ENCODE assay signal across 8 cellular contexts in genomic region chr1:217747156-217747769, GRCh38.
A peak's percentile ranks its signal among the peaks of the same experiment; 100 is the strongest.
DNase-seq lines count a peak whose midpoint lies in the region; ATAC-seq and TF ChIP-seq lines count a peak whose summit lies in the region.

No MANE protein-coding gene starts in this region.

- no peaks in the 10 kb centered on the region for H3K27me3 ChIP-seq in IMR-90 (ENCODE audit: control insufficient read depth, insufficient read depth, low read length)
- no peaks in the 10 kb centered on the region for H3K27me3 ChIP-seq in stomach

- no peak overlapping the region for H2BK15ac ChIP-seq in IMR-90 (ENCODE audit: low read depth, low read length)

- WGBS in IMR-90 (ENCODE audit: extremely low coverage in 2 of 2, insufficient read length in 1 of 2), 2 experiments: no CpG with 5 or more reads among the region's 2 CpGs
- 77 to 89% (median 83%) methylated on average over 2 of the region's 2 CpGs for WGBS in stomach, 5 donors

- TF ChIP-seq CTCF in GM12872 (IDR thresholded peaks at IDR 0.05; ENCODE audit: insufficient read depth, low read depth, low read length) (peak; percentile 44; the same call in 1 of the 3 replicates), IMR-90 (conservative IDR thresholded peaks at IDR 0.05; ENCODE audit: low read depth, low read length) (peak; percentile 77), fibroblast of mammary gland (conservative IDR thresholded peaks at IDR 0.05; ENCODE audit: control insufficient read depth, insufficient read depth, low read depth, low read length) (peak; percentile 78), stomach (IDR thresholded peaks at IDR 0.05) (peak in 5 of 7 experiments; percentile 33 to 55 (median 39))

- H3K23ac ChIP-seq in IMR-90 (ENCODE audit: low read depth, low read length): no peak overlapping the region

- dilution Hi-C loops in IMR-90 (cut with HindIII; ENCODE audit: low sequenced_read_pairs, unreplicated experiment): no loop called here

- H4K91ac ChIP-seq in IMR-90 (ENCODE audit: insufficient read depth, low read depth, low read length): no peak overlapping the region

- no peak overlapping the region for H3K4me2 ChIP-seq in IMR-90 (ENCODE audit: low read depth, low read length)

- CTCF ChIA-PET in IMR-90 (lab: Yijun Ruan, JAX): no interaction called here

- no peaks in the 10 kb centered on the region for H3K9me1 ChIP-seq in IMR-90 (ENCODE audit: insufficient read depth, low read length)

- H3K9me3 ChIP-seq in IMR-90 (ENCODE audit: control insufficient read depth, insufficient read depth, low read length): no peaks in the 10 kb centered on the region
- H3K9me3 ChIP-seq in stomach: no peaks in the 10 kb centered on the region

- no peak overlapping the region for H4K5ac ChIP-seq in IMR-90 (ENCODE audit: low read depth, low read length)

- no peaks in the 10 kb centered on the region for H3K79me1 ChIP-seq in IMR-90 (ENCODE audit: low read depth in 1 of 2, low read length in 2 of 2)

- H2AFZ ChIP-seq in IMR-90 (replicated peaks; ENCODE audit: low read length, poor library complexity): no peak overlapping the region

- H4K8ac ChIP-seq in IMR-90 (ENCODE audit: low read depth in 2 of 2, low read length in 2 of 2): no peak overlapping the region

- H3K56ac ChIP-seq in IMR-90 (ENCODE audit: extremely low read depth, insufficient read depth, low read length): no peak overlapping the region

- H3K4ac ChIP-seq in IMR-90 (ENCODE audit: low read depth, low read length): no peak overlapping the region

- in situ Hi-C loops in IMR-90 (cut with MboI; ENCODE audit: low sequenced_read_pairs): no loop called here

- peak; percentile 57 for TF ChIP-seq RAD21 in IMR-90 (IDR thresholded peaks at IDR 0.05; ENCODE audit: low read length)

- H2BK20ac ChIP-seq in IMR-90 (ENCODE audit: low read depth, low read length): no peak overlapping the region

- intact Hi-C loops in IMR-90 (cut with micrococcal nuclease): loop anchor here (1.0 to 5.0 kb wide), 2 partner anchors 997 to 1925 kb away; no protein-coding TSS in a partner anchor
- intact Hi-C loops in stomach (cut with DNase I; ENCODE audit: low total_unique reads): no loop called here

- POLR2A ChIA-PET in IMR-90 (lab: Charles Lee; ENCODE audit: unreplicated experiment): no interaction called here

- no TSS peak for BruUV-seq in IMR-90 (replicated peaks; lab: Mats Ljungman, UMichigan)

- no peaks in the 10 kb centered on the region for H4K20me1 ChIP-seq in IMR-90 (ENCODE audit: insufficient read depth, low read length)

- peak; percentile 41 for DNase-seq in IMR-90
- peak; percentile 26 for DNase-seq in RPMI7951 (ENCODE audit: low read depth)
- peak; percentile 55 for DNase-seq in fibroblast of mammary gland (ENCODE audit: low read depth)
- no peak for DNase-seq in stomach
- no peak for DNase-seq in effector CD8-positive, alpha-beta T cell (lab: John Stamatoyannopoulos, UW)

- H2AK5ac ChIP-seq in IMR-90 (ENCODE audit: low read depth, low read length): no peak overlapping the region

- no peaks in the 10 kb centered on the region for H3K36me3 ChIP-seq in IMR-90 (ENCODE audit: control insufficient read depth, insufficient read depth, low read length)
- no peaks in the 10 kb centered on the region for H3K36me3 ChIP-seq in stomach

- H3K18ac ChIP-seq in IMR-90 (ENCODE audit: low read depth, low read length): no peak overlapping the region

- H3K4me1 ChIP-seq in IMR-90 (ENCODE audit: control insufficient read depth, insufficient read depth, low read length) (no peaks in the 10 kb centered on the region), stomach (no peaks in the 10 kb centered on the region)

- H3K27ac ChIP-seq in IMR-90 (ENCODE audit: insufficient read depth, low read length): no peak overlapping the region
- H3K27ac ChIP-seq in stomach: no peak overlapping the region

- no peak for TF ChIP-seq EP300 in stomach (IDR thresholded peaks at IDR 0.05)

- no peak overlapping the region for H2AK9ac ChIP-seq in IMR-90 (replicated peaks; ENCODE audit: low read depth, low read length, poor library complexity)

- no peak overlapping the region for H2BK120ac ChIP-seq in IMR-90 (ENCODE audit: low read depth, low read length)

- H3K9ac ChIP-seq in IMR-90 (ENCODE audit: low read depth, low read length): no peak overlapping the region

- H3K14ac ChIP-seq in IMR-90 (replicated peaks; ENCODE audit: low read depth, low read length): no peak overlapping the region

- no peak overlapping the region for H2BK5ac ChIP-seq in IMR-90 (ENCODE audit: low read depth, low read length, poor library complexity, severe bottlenecking)

- H3K4me3 ChIP-seq in IMR-90 (ENCODE audit: insufficient read depth, low read depth, low read length) (no peak overlapping the region), fibroblast of mammary gland (ENCODE audit: control insufficient read depth, low read depth, low read length) (no peak overlapping the region), stomach (no peak overlapping the region)

- TF ChIP-seq POLR2A in IMR-90 (IDR thresholded peaks at IDR 0.05; ENCODE audit: low read depth, low read length) (no peak), stomach (IDR thresholded peaks at IDR 0.05) (no peak)

- ATAC-seq in IMR-90 (ENCODE audit: low read depth) (peak; percentile 40; the same call in 1 of the 2 replicates), GM21737 (IDR thresholded peaks at IDR 0.05; ENCODE audit: unreplicated experiment) (no peak), GM19328 (IDR thresholded peaks at IDR 0.05; ENCODE audit: unreplicated experiment) (no peak)

TF ChIP-seq in IMR-90, 13 proteins besides CTCF, POLR2A, EP300 and RAD21:
- no peak for TF ChIP-seq USF2 (IDR thresholded peaks at IDR 0.05; ENCODE audit: low read depth, low read length)
- TF ChIP-seq RCOR1 (IDR thresholded peaks at IDR 0.05; ENCODE audit: insufficient replicate concordance, low read length): no peak
- no peak for TF ChIP-seq MXI1 (IDR thresholded peaks at IDR 0.05; ENCODE audit: borderline replicate concordance, low read depth, low read length)
- TF ChIP-seq RFX5 (IDR thresholded peaks at IDR 0.05; ENCODE audit: low read depth, low read length): no peak
- no peak for TF ChIP-seq CHD1 (IDR thresholded peaks at IDR 0.05; ENCODE audit: low read depth, low read length)
- TF ChIP-seq SMC3 (IDR thresholded peaks at IDR 0.05; ENCODE audit: low read depth, low read length): peak; percentile 66
- TF ChIP-seq CEBPB (IDR thresholded peaks at IDR 0.05; ENCODE audit: low read depth, low read length): no peak
- no peak for TF ChIP-seq BHLHE40 (IDR thresholded peaks at IDR 0.05; ENCODE audit: low read depth, low read length)
- no peak for TF ChIP-seq MAZ (IDR thresholded peaks at IDR 0.05; ENCODE audit: borderline replicate concordance, low read depth, low read length)
TF ChIP-seq in IMR-90: peak in this region for 1.

Comparison
In these comparisons a context has a peak if more than half of its experiments do, and no peak if none do; other contexts are left out.
1. DNase-seq: peak in IMR-90 (single experiment), RPMI7951 (single experiment) and fibroblast of mammary gland (single experiment); none in stomach (single experiment) and effector CD8-positive, alpha-beta T cell (single experiment).
2. Peak in every context shown above with its lines, with median percentiles within 50 percentile points of each other: CTCF ChIP-seq.